2 cellular contexts compared by ENCODE assay signal in the genomic region with DNA sequence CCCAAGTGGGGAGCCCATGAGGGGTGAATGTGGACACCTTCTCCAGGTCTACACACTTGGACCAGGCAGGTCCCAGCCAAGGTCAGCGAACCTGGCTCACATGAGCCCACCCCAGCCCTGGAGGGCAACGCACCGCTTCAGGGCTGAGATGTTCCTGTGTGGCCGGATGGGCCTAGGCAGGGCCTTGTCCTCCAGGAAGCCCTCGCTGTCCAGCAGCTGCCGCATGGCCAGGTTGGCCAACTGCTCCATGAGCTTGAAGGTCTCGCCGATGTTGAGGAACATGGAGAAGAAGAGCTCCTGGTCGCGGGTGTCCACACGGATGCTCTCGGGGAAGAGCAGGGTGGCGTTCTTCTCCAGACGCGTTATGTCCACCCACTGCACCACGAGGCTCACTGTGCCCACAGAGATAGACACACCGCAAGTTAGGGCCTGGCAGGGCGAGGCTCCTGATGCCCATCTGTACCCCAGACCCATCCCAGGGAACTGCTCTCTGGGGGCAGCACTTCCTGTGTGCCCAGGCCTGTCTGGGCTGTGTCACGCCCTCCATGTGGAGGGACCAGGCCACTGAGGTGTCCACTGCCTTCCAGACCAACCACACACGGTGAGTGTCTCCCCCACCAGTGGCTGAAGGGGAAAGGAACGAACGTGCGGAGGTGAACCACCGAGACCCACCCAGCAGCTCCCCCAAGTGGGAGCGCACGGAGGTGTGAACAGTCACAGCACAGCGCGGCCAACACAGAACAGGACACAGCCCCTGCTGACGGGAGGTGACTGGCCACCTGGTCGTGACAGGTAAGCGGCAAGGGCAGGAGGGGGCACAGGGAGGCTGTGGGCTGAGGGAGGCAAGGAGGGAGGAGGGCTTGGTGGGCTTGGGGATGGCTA.
TF ChIP-seq lines count a peak whose summit lies in the region.

No MANE protein-coding gene starts in this region.

TF ChIP-seq in IMR-90, 13 proteins besides CTCF, POLR2A, EP300 and RAD21:
- no peak for TF ChIP-seq MXI1 (IDR thresholded peaks at IDR 0.05; ENCODE audit: borderline replicate concordance, low read depth, low read length)
- TF ChIP-seq RFX5 (IDR thresholded peaks at IDR 0.05; ENCODE audit: low read depth, low read length), result no peak
- TF ChIP-seq MAFK (IDR thresholded peaks at IDR 0.05; ENCODE audit: low read depth, low read length), result no peak
- no peak for TF ChIP-seq MAZ (IDR thresholded peaks at IDR 0.05; ENCODE audit: borderline replicate concordance, low read depth, low read length)
- TF ChIP-seq BHLHE40 (IDR thresholded peaks at IDR 0.05; ENCODE audit: low read depth, low read length), result no peak
- no peak for TF ChIP-seq FOS (IDR thresholded peaks at IDR 0.05; ENCODE audit: low read depth, low read length)
- TF ChIP-seq SMC3 (IDR thresholded peaks at IDR 0.05; ENCODE audit: low read depth, low read length), result no peak
- TF ChIP-seq, protein P1, sequence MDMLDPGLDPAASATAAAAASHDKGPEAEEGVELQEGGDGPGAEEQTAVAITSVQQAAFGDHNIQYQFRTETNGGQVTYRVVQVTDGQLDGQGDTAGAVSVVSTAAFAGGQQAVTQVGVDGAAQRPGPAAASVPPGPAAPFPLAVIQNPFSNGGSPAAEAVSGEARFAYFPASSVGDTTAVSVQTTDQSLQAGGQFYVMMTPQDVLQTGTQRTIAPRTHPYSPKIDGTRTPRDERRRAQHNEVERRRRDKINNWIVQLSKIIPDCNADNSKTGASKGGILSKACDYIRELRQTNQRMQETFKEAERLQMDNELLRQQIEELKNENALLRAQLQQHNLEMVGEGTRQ (IDR thresholded peaks at IDR 0.05; ENCODE audit: low read depth, low read length), result no peak
- TF ChIP-seq RCOR1 (IDR thresholded peaks at IDR 0.05; ENCODE audit: insufficient replicate concordance, low read length), result no peak

TF ChIP-seq in K562, 482 proteins besides CTCF, POLR2A, EP300 and RAD21:
- no peak for TF ChIP-seq ZNF77 (CRISPR knock-in tag; IDR thresholded peaks at IDR 0.05)
- no peak for TF ChIP-seq SAFB2 (IDR thresholded peaks at IDR 0.05; ENCODE audit: borderline replicate concordance, low read depth, low read length, severe bottlenecking)
- TF ChIP-seq, protein P2, sequence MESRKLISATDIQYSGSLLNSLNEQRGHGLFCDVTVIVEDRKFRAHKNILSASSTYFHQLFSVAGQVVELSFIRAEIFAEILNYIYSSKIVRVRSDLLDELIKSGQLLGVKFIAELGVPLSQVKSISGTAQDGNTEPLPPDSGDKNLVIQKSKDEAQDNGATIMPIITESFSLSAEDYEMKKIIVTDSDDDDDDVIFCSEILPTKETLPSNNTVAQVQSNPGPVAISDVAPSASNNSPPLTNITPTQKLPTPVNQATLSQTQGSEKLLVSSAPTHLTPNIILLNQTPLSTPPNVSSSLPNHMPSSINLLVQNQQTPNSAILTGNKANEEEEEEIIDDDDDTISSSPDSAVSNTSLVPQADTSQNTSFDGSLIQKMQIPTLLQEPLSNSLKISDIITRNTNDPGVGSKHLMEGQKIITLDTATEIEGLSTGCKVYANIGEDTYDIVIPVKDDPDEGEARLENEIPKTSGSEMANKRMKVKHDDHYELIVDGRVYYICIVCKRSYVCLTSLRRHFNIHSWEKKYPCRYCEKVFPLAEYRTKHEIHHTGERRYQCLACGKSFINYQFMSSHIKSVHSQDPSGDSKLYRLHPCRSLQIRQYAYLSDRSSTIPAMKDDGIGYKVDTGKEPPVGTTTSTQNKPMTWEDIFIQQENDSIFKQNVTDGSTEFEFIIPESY (CRISPR knock-in tag; IDR thresholded peaks at IDR 0.05), result peak; percentile 97
- peak; percentile 50; the same call in 1 of the 2 replicates for TF ChIP-seq POLR2G (IDR thresholded peaks at IDR 0.05; ENCODE audit: low read depth, low read length)
- TF ChIP-seq, protein P3, sequence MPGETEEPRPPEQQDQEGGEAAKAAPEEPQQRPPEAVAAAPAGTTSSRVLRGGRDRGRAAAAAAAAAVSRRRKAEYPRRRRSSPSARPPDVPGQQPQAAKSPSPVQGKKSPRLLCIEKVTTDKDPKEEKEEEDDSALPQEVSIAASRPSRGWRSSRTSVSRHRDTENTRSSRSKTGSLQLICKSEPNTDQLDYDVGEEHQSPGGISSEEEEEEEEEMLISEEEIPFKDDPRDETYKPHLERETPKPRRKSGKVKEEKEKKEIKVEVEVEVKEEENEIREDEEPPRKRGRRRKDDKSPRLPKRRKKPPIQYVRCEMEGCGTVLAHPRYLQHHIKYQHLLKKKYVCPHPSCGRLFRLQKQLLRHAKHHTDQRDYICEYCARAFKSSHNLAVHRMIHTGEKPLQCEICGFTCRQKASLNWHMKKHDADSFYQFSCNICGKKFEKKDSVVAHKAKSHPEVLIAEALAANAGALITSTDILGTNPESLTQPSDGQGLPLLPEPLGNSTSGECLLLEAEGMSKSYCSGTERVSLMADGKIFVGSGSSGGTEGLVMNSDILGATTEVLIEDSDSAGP (CRISPR knock-in tag; IDR thresholded peaks at IDR 0.05), result no peak
